ENCODE assay signal across 1 cellular context in genomic region chr3:184361532-184361931, GRCh38.
TF ChIP-seq lines count a peak whose summit lies in the region.

Gene CLCN2, minus strand, starts transcription at chr3:184361605. Its CDS starts 126 bp downstream, at chr3:184361479.
Gene POLR2H, plus strand, starts transcription at chr3:184361710. Its CDS starts 1,783 bp downstream, at chr3:184363493.

TF ChIP-seq in HEK293, 187 proteins besides CTCF, POLR2A, EP300 and RAD21 (continued from another document):
- TF ChIP-seq ZNF777 (tag by site-specific recombination; IDR thresholded peaks at IDR 0.05; ENCODE audit: borderline replicate concordance) (no peak), ZNF639 (tag by site-specific recombination; IDR thresholded peaks at IDR 0.05) (no peak), ZBTB8A (tag by site-specific recombination; IDR thresholded peaks at IDR 0.05) (peak; percentile 92), ZNF560 (tag by site-specific recombination; IDR thresholded peaks at IDR 0.05; ENCODE audit: borderline replicate concordance) (no peak), ZXDB (tag by site-specific recombination; IDR thresholded peaks at IDR 0.05) (peak; percentile 86), ZSCAN30 (tag by site-specific recombination; IDR thresholded peaks at IDR 0.05) (no peak), ZNF239 (tag by site-specific recombination; IDR thresholded peaks at IDR 0.05) (no peak), MYNN (tag by site-specific recombination; IDR thresholded peaks at IDR 0.05; ENCODE audit: borderline replicate concordance) (no peak), ZNF561 (tag by site-specific recombination; IDR thresholded peaks at IDR 0.05; ENCODE audit: borderline replicate concordance) (0 out of 2 replicates have a peak, but pooled peaks have one; percentile 41)
